ENCODE assay signal across 12 cellular contexts in the genomic region with DNA sequence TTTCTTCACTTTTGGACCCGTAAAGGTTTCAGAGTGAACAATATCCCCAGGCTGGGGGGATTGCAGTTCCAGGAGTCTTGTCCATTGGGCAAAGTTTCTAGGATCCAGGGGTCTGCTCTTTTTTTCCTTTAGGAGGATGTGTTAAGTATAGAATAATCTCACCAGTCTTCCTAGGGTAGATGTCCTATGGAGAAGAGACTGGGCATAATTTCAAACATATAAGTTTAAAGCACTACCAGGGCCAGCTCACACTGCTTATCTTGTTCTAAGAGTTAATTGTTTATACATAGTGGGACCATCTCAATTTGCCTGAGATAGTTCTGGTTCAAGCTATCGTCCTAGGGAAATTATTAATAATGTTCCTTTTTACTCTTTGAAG. TPM values are rescaled to one million over a fixed set of nuclear protein-coding genes. Genes with fewer than 3 reads are reported as not detected.
DNase-seq lines count a peak whose midpoint lies in the region; ATAC-seq and TF ChIP-seq lines count a peak whose summit lies in the region.
"Had no signal": no experiment of that assay in that cellular context is flagged by ENCODE, and none has a peak within 500 bp of the region (broad histone marks: within the 10 kb centered on the region; RNA-seq: fewer than 3 reads in every experiment).

No MANE protein-coding gene starts in this region.

- H3K27ac Mint-ChIP-seq in activated T-helper 17 cell treated with anti-CD3 and anti-CD28 coated beads, Interleukin-2, amount 50 U/mL, for 72 hours = peak overlapping the region; percentile 12
- H3K27ac Mint-ChIP-seq: activated CD4-positive, alpha-beta memory T cell treated with anti-CD3 and anti-CD28 coated beads, Interleukin-2, amount 10 ng/mL, durations not matched to agents 7 days and 5 days had no signal

- TF ChIP-seq CTCF in left ventricle myocardium inferior (IDR thresholded peaks at IDR 0.05; ENCODE audit: borderline replicate concordance) = no peak
- TF ChIP-seq CTCF in right atrium auricular region (IDR thresholded peaks at IDR 0.05) = no peak
- no peak for TF ChIP-seq CTCF in vagina (IDR thresholded peaks at IDR 0.05)

- DNase-seq in left ventricle myocardium inferior (no peak), right atrium auricular region (ENCODE audit: low spot score) (no peak), vagina (ENCODE audit: extremely low spot score in 2 of 2) (no peak), left colon (no peak)
- DNase-seq: activated CD4-positive, alpha-beta memory T cell treated with anti-CD3 and anti-CD28 coated beads, Interleukin-2, amount 10 ng/mL, durations not matched to agents 7 days and 5 days; NCI-H2081 treated with DMSO at 0.1 percent for 48 hours; spleen had no signal

- H3K9me3 Mint-ChIP-seq in activated T-helper 17 cell treated with anti-CD3 and anti-CD28 coated beads, Interleukin-2, amount 50 U/mL, for 72 hours = no peaks in the 10 kb centered on the region
- H3K9me3 Mint-ChIP-seq: activated CD4-positive, alpha-beta memory T cell treated with anti-CD3 and anti-CD28 coated beads, Interleukin-2, amount 10 ng/mL, durations not matched to agents 7 days and 5 days had no signal

- WGBS in mesodermal cell (ENCODE audit: insufficient coverage in 2 of 2), 2 experiments = 80% methylated on average over 1 of the region's 2 CpGs; no CpG with 5 or more reads in 1 of the 2 experiments

- H3K36me3 ChIP-seq in left ventricle myocardium inferior (no peaks in the 10 kb centered on the region), right atrium auricular region (no peaks in the 10 kb centered on the region), mesodermal cell (ENCODE audit: control insufficient read depth, insufficient read depth, low read length) (no peaks in the 10 kb centered on the region), vagina (no peaks in the 10 kb centered on the region)
- H3K36me3 ChIP-seq: spleen had no signal

- no peak for TF ChIP-seq POLR2A in vagina (IDR thresholded peaks at IDR 0.05)

- H3K4me1 ChIP-seq in left ventricle myocardium inferior (peaks cover 4% of the 10 kb centered on the region), right atrium auricular region (peaks cover 0 to 13% of the 10 kb centered on the region in 2 donors), mesodermal cell (ENCODE audit: control insufficient read depth, insufficient read depth, low read length, poor library complexity, severe bottlenecking) (peaks cover 17% of the 10 kb centered on the region), vagina (no peaks in the 10 kb centered on the region)

- no peak overlapping the region for H3K4me3 ChIP-seq in left ventricle myocardium inferior
- H3K4me3 ChIP-seq in right atrium auricular region = no peak overlapping the region
- no peak overlapping the region for H3K4me3 ChIP-seq in mesodermal cell (ENCODE audit: extremely low read depth, insufficient read depth, low read length, poor library complexity, severe bottlenecking)
- no peak overlapping the region for H3K4me3 ChIP-seq in vagina
- H3K4me3 ChIP-seq: spleen had no signal

- intact Hi-C loops in left ventricle myocardium inferior (cut with micrococcal nuclease) (loop anchor here (5.0 kb wide), 1 partner anchor 49 kb away; no protein-coding TSS in a partner anchor), vagina (cut with DNase I) (loop anchor here (5.0 kb wide), 1 partner anchor 174 kb away; no protein-coding TSS in a partner anchor), left colon (cut with DNase I, micrococcal nuclease) (loop anchor here in 1 of 2 donors (10.0 kb wide), 1 partner anchor 536 kb away; no protein-coding TSS in a partner anchor)

- H3K36me3 Mint-ChIP-seq in activated T-helper 17 cell treated with anti-CD3 and anti-CD28 coated beads, Interleukin-2, amount 50 U/mL, for 72 hours (ENCODE audit: low read depth) = no peaks in the 10 kb centered on the region

- peak overlapping the region; percentile 68 for H3K4me3 Mint-ChIP-seq in activated T-helper 17 cell treated with anti-CD3 and anti-CD28 coated beads, Interleukin-2, amount 50 U/mL, for 72 hours
- H3K4me3 Mint-ChIP-seq: activated CD4-positive, alpha-beta memory T cell treated with anti-CD3 and anti-CD28 coated beads, Interleukin-2, amount 10 ng/mL, durations not matched to agents 7 days and 5 days had no signal

- ATAC-seq in activated T-helper 17 cell treated with anti-CD3 and anti-CD28 coated beads, Interleukin-2, amount 50 U/mL, for 72 hours (replicated peaks) = no peak
- ATAC-seq in left colon (no peak), GM21723 (IDR thresholded peaks at IDR 0.05; ENCODE audit: unreplicated experiment) (no peak), HG03025 (IDR thresholded peaks at IDR 0.05; ENCODE audit: low FRiP score, unreplicated experiment) (no peak)

- peak overlapping the region; percentile 74 for H3K27ac ChIP-seq in left ventricle myocardium inferior (replicated peaks)
- H3K27ac ChIP-seq in right atrium auricular region = peak overlapping the region in 1 of 2 donors; percentile 1
- peak overlapping the region; percentile 84 for H3K27ac ChIP-seq in mesodermal cell (ENCODE audit: low read depth, low read length, severe bottlenecking)
- peak overlapping the region; percentile 51 for H3K27ac ChIP-seq in vagina
- H3K27ac ChIP-seq: foreskin keratinocyte had no signal

- no peaks in the 10 kb centered on the region for H3K27me3 Mint-ChIP-seq in activated T-helper 17 cell treated with anti-CD3 and anti-CD28 coated beads, Interleukin-2, amount 50 U/mL, for 72 hours
- H3K27me3 Mint-ChIP-seq: activated CD4-positive, alpha-beta memory T cell treated with anti-CD3 and anti-CD28 coated beads, Interleukin-2, amount 10 ng/mL, durations not matched to agents 7 days and 5 days had no signal

- H3K9me3 ChIP-seq in left ventricle myocardium inferior (replicated peaks) (no peaks in the 10 kb centered on the region), right atrium auricular region (no peaks in the 10 kb centered on the region), mesodermal cell (ENCODE audit: control insufficient read depth, low read length) (peaks cover 3% of the 10 kb centered on the region), vagina (no peaks in the 10 kb centered on the region)
- H3K9me3 ChIP-seq: spleen had no signal

- peaks cover 3% of the 10 kb centered on the region for H3K27me3 ChIP-seq in left ventricle myocardium inferior (ENCODE audit: low read depth)
- H3K27me3 ChIP-seq in right atrium auricular region = no peaks in the 10 kb centered on the region
- H3K27me3 ChIP-seq in vagina = no peaks in the 10 kb centered on the region
- H3K27me3 ChIP-seq: foreskin keratinocyte, spleen had no signal

- peaks cover 48% of the 10 kb centered on the region for H3K4me1 Mint-ChIP-seq in activated T-helper 17 cell treated with anti-CD3 and anti-CD28 coated beads, Interleukin-2, amount 50 U/mL, for 72 hours

RNA-seq across cellular contexts. Expression of a gene that starts 1.2 kb away (rescaled TPM):
- total RNA-seq in left ventricle myocardium inferior (1.1 TPM), right atrium auricular region (1 to 10 TPM in 1 of 2 donors, under 1 TPM in 1; 0.52 to 9.9 TPM), vagina (5.6 TPM), left colon (1 to 10 TPM in 1 of 2 donors, under 1 TPM in 1; 0.40 to 1.2 TPM)
- 1 to 10 TPM; 2.7 to 3.8 TPM for total RNA-seq in activated T-helper 17 cell treated with anti-CD3 and anti-CD28 coated beads, Interleukin-2, amount 50 U/mL, for 72 hours
- not detected for polyA plus RNA-seq in mesodermal cell (2013, experiment 1 of 2)
- polyA plus RNA-seq in mesodermal cell (2013, experiment 2 of 2) = not detected

RNA-seq across cellular contexts. Expression of a gene that starts 28.3 kb away (rescaled TPM):
- total RNA-seq in left ventricle myocardium inferior (1.8 TPM), right atrium auricular region (1 to 10 TPM; 1.7 to 5.7 TPM), vagina (25.5 TPM), left colon (10 to 100 TPM; 54.1 to 63.5 TPM)
- 100 to 1,000 TPM; 146 to 148 TPM for total RNA-seq in activated T-helper 17 cell treated with anti-CD3 and anti-CD28 coated beads, Interleukin-2, amount 50 U/mL, for 72 hours
- not detected for polyA plus RNA-seq in mesodermal cell (2013, experiment 1 of 2)
- not detected for polyA plus RNA-seq in mesodermal cell (2013, experiment 2 of 2)
